Comparison of ENCODE assay signal across 16 cellular contexts in genomic region chr13:43805681-43806128, GRCh38. TPM values are rescaled to one million over a fixed set of nuclear protein-coding genes. Genes with fewer than 3 reads are reported as not detected.
A peak's percentile ranks its signal among the peaks of the same experiment; 100 is the strongest.
DNase-seq lines count a peak whose midpoint lies in the region; ATAC-seq and TF ChIP-seq lines count a peak whose summit lies in the region.
"Had no signal": no experiment of that assay in that cellular context is flagged by ENCODE, and none has a peak within 500 bp of the region (broad histone marks: within the 10 kb centered on the region; RNA-seq: fewer than 3 reads in every experiment).

No MANE protein-coding gene starts in this region.

- no peak overlapping the region for H4K8ac ChIP-seq in trophoblast cell (ENCODE audit: low read depth, low read length)

- H2AK5ac ChIP-seq in trophoblast cell (ENCODE audit: low read length): no peak overlapping the region

- in situ Hi-C loops in Panc1 (cut with HindIII; ENCODE audit: low pct_unique_long_range_greater_than_20kb, low sequenced_read_pairs): no loop called here

- H3K23ac ChIP-seq in trophoblast cell (ENCODE audit: low read length): no peak overlapping the region

- H2BK120ac ChIP-seq in trophoblast cell (ENCODE audit: insufficient read depth, low read length, poor library complexity): no peak overlapping the region

- no peaks in the 10 kb centered on the region for H3K9me3 Mint-ChIP-seq in Caco-2 (ENCODE audit: unreplicated experiment)
- H3K9me3 Mint-ChIP-seq: T-helper 1 cell treated with Interleukin-12 subunit alpha and Interleukin-12 subunit beta and Interleukin-4 antibody, amounts not matched to agents 30 μg/mL and 1 μg/mL, for 36 hours had no signal

- peaks cover 8% of the 10 kb centered on the region for H3K4me1 Mint-ChIP-seq in Caco-2 (ENCODE audit: low read depth, unreplicated experiment)

- H3K27me3 ChIP-seq in H7 (ENCODE audit: control insufficient read depth, insufficient read depth, low read length) (no peaks in the 10 kb centered on the region), Panc1 (ENCODE audit: control insufficient read depth, insufficient read depth, low read length) (no peaks in the 10 kb centered on the region), trophoblast cell (ENCODE audit: insufficient read depth, low read length) (no peaks in the 10 kb centered on the region), Caco-2 (replicated peaks; ENCODE audit: control insufficient read depth, insufficient read depth, low read length) (no peaks in the 10 kb centered on the region)
- H3K27me3 ChIP-seq: esophagus squamous epithelium, heart right ventricle, Peyer's patch, thyroid gland had no signal

- no peak overlapping the region for H3K4me3 Mint-ChIP-seq in Caco-2 (ENCODE audit: unreplicated experiment)
- H3K4me3 Mint-ChIP-seq: T-helper 1 cell treated with Interleukin-12 subunit alpha and Interleukin-12 subunit beta and Interleukin-4 antibody, amounts not matched to agents 30 μg/mL and 1 μg/mL, for 36 hours had no signal

- TF ChIP-seq CTCF in Panc1 (IDR thresholded peaks at IDR 0.05) (no peak), Caco-2 (IDR thresholded peaks at IDR 0.05; ENCODE audit: insufficient read depth in 1 of 2, low read depth in 1 of 2, low read length in 1 of 2, severe bottlenecking in 1 of 2, unreplicated experiment in 1 of 2) (no peak)

- peak; percentile 38; the same call in 1 of the 2 replicates for ATAC-seq in Panc1
- ATAC-seq in GM21576 (IDR thresholded peaks at IDR 0.05; ENCODE audit: unreplicated experiment): no peak

- BruUV-seq in Panc1 (replicated peaks; lab: Mats Ljungman, UMichigan) (no TSS peak), Caco-2 (replicated peaks; lab: Mats Ljungman, UMichigan) (no TSS peak)

- no peak overlapping the region for H2AFZ ChIP-seq in trophoblast cell (ENCODE audit: insufficient read depth, low read length, poor library complexity)

- no peak overlapping the region for H4K91ac ChIP-seq in trophoblast cell (ENCODE audit: low read depth, low read length)

- H3K36me3 Mint-ChIP-seq in Caco-2 (ENCODE audit: insufficient read depth, unreplicated experiment): no peaks in the 10 kb centered on the region

- no peaks in the 10 kb centered on the region for H3K79me1 ChIP-seq in trophoblast cell (ENCODE audit: low read length)

- intact Hi-C loops in Panc1 (cut with micrococcal nuclease; ENCODE audit: unreplicated experiment): no loop called here
- intact Hi-C loops in Caco-2 (cut with micrococcal nuclease; ENCODE audit: unreplicated experiment): loop anchor here (2.0 to 10.0 kb wide), 2 partner anchors 671 to 835 kb away; no protein-coding TSS in a partner anchor

- no peak overlapping the region for H4K12ac ChIP-seq in trophoblast cell (ENCODE audit: low read depth, low read length)

- no peak overlapping the region for H3K27ac Mint-ChIP-seq in Caco-2 (ENCODE audit: unreplicated experiment)
- H3K27ac Mint-ChIP-seq: T-helper 1 cell treated with Interleukin-12 subunit alpha and Interleukin-12 subunit beta and Interleukin-4 antibody, amounts not matched to agents 30 μg/mL and 1 μg/mL, for 36 hours had no signal

- H3K27ac ChIP-seq in Panc1 (ENCODE audit: low read length) (no peak overlapping the region), cingulate gyrus (ENCODE audit: low read depth, low read length) (peak overlapping the region; percentile 30), trophoblast cell (ENCODE audit: low read depth, low read length) (no peak overlapping the region)
- H3K27ac ChIP-seq: Peyer's patch, thyroid gland had no signal

- CTCF ChIA-PET in Panc1 (lab: Charles Lee): no interaction called here
- CTCF ChIA-PET in Caco-2 (lab: Charles Lee): interaction anchor here (1.7 kb wide), 1 partner anchor 10 kb away, joined by 5 read pairs; no protein-coding TSS in a partner anchor

- no peaks in the 10 kb centered on the region for H3K36me3 ChIP-seq in H7 (replicated peaks; ENCODE audit: control insufficient read depth, insufficient read depth, low read length)
- no peaks in the 10 kb centered on the region for H3K36me3 ChIP-seq in Panc1 (ENCODE audit: control insufficient read depth, insufficient read depth, low read length)
- no peaks in the 10 kb centered on the region for H3K36me3 ChIP-seq in trophoblast cell (ENCODE audit: control insufficient read depth in 1 of 2, insufficient read depth in 2 of 2, low read length in 2 of 2)
- no peaks in the 10 kb centered on the region for H3K36me3 ChIP-seq in Caco-2 (ENCODE audit: control insufficient read depth, insufficient read depth, low read length)
- H3K36me3 ChIP-seq: esophagus squamous epithelium, heart right ventricle, Peyer's patch, thyroid gland had no signal

- H3K14ac ChIP-seq in trophoblast cell (ENCODE audit: low read length): no peak overlapping the region

- DNase-seq in H7: peak; percentile 38
- DNase-seq in Panc1 (ENCODE audit: low read depth, low spot score): no peak
- peak; percentile 50 to 51 for DNase-seq in trophoblast cell
- no peak for DNase-seq in Caco-2
- DNase-seq in NCI-H2196 treated with DMSO at 0.1 percent for 48 hours (lab: John Stamatoyannopoulos, UW; ENCODE audit: unreplicated experiment): no peak
- no peak for DNase-seq in amniotic stem cell (lab: John Stamatoyannopoulos, UW)
- DNase-seq: activated effector memory CD4-positive, alpha-beta T cell treated with Interleukin-2 at 50 U/mL for 16 hours; aorta; esophagus squamous epithelium; heart right ventricle; NCI-H187; Peyer's patch; thyroid gland had no signal

- H3K79me2 ChIP-seq in trophoblast cell (ENCODE audit: control insufficient read depth, insufficient read depth, low read length, poor library complexity): no peaks in the 10 kb centered on the region

- WGBS in trophoblast cell (ENCODE audit: extremely low coverage, insufficient coverage, insufficient read length): no CpG with 5 or more reads among the region's 6 CpGs

- no peak overlapping the region for H3K4me3 ChIP-seq in H7 (ENCODE audit: insufficient read depth, low read depth, low read length)
- no peak overlapping the region for H3K4me3 ChIP-seq in Panc1 (ENCODE audit: low read depth in 2 of 2, low read length in 2 of 2)
- no peak overlapping the region for H3K4me3 ChIP-seq in trophoblast cell (ENCODE audit: low read depth, low read length)
- H3K4me3 ChIP-seq in Caco-2 (ENCODE audit: low read depth, low read length): no peak overlapping the region
- H3K4me3 ChIP-seq: esophagus squamous epithelium, heart right ventricle, Peyer's patch, thyroid gland had no signal

- no peak overlapping the region for H3K9ac ChIP-seq in trophoblast cell (ENCODE audit: low read length)

- H2BK12ac ChIP-seq in trophoblast cell (ENCODE audit: low read length): no peak overlapping the region

- no peak overlapping the region for H3K4ac ChIP-seq in trophoblast cell (ENCODE audit: low read depth, low read length)

- no peak overlapping the region for H3K4me2 ChIP-seq in trophoblast cell (ENCODE audit: low read length)

- POLR2A ChIA-PET in Panc1 (lab: Charles Lee) (no interaction called here), Caco-2 (lab: Charles Lee) (no interaction called here)

- H3K9me3 ChIP-seq in Panc1 (ENCODE audit: control insufficient read depth, insufficient read depth, low read depth, low read length) (no peaks in the 10 kb centered on the region), trophoblast cell (ENCODE audit: insufficient read depth, low read depth, low read length) (no peaks in the 10 kb centered on the region), Caco-2 (no peaks in the 10 kb centered on the region)
- H3K9me3 ChIP-seq: esophagus squamous epithelium, heart right ventricle, Peyer's patch, thyroid gland had no signal

- no peak overlapping the region for H2BK5ac ChIP-seq in trophoblast cell (ENCODE audit: low read depth, low read length, poor library complexity)

- H3K4me1 ChIP-seq in Panc1 (ENCODE audit: control insufficient read depth, insufficient read depth, low read length) (no peaks in the 10 kb centered on the region), trophoblast cell (ENCODE audit: control insufficient read depth in 1 of 2, insufficient read depth in 2 of 2, low read length in 2 of 2) (peaks cover 0 to 4% of the 10 kb centered on the region in 2 experiments), Caco-2 (peaks cover 13% of the 10 kb centered on the region)
- H3K4me1 ChIP-seq: Peyer's patch had no signal

- no peaks in the 10 kb centered on the region for H3K27me3 Mint-ChIP-seq in Caco-2 (ENCODE audit: insufficient read depth, unreplicated experiment)

- H3K18ac ChIP-seq in trophoblast cell (ENCODE audit: low read length): no peak overlapping the region

RNA-seq across cellular contexts. Expression of gene ENOX1, which starts 18.9 kb away (rescaled TPM):
- total RNA-seq in H7 (2014; rRNA removed; shearing (Covaris generic)): 0.04 and 0.07 TPM in 2 replicates
- total RNA-seq in Panc1 (2021; ENCODE audit: unreplicated experiment): 0.23 TPM
- 0.22 TPM for polyA plus RNA-seq in Panc1 (2012; ENCODE audit: insufficient read length)
- 0.64 and 0.90 TPM in 2 replicates for polyA plus RNA-seq in trophoblast cell (2013)
- 9.1 and 10.4 TPM in 2 replicates for total RNA-seq in Caco-2 (2022)

Comparison
In these comparisons a context has a peak if more than half of its experiments do, and no peak if none do; other contexts are left out.
1. DNase-seq: peak in H7 (single experiment) and trophoblast cell (2 of 2); none in Panc1 (single experiment), Caco-2 (0 of 2), NCI-H2196 treated with DMSO at 0.1 percent for 48 hours (single experiment) and amniotic stem cell (single experiment).